ENCODE assay signal across 1 cellular context in the genomic region with DNA sequence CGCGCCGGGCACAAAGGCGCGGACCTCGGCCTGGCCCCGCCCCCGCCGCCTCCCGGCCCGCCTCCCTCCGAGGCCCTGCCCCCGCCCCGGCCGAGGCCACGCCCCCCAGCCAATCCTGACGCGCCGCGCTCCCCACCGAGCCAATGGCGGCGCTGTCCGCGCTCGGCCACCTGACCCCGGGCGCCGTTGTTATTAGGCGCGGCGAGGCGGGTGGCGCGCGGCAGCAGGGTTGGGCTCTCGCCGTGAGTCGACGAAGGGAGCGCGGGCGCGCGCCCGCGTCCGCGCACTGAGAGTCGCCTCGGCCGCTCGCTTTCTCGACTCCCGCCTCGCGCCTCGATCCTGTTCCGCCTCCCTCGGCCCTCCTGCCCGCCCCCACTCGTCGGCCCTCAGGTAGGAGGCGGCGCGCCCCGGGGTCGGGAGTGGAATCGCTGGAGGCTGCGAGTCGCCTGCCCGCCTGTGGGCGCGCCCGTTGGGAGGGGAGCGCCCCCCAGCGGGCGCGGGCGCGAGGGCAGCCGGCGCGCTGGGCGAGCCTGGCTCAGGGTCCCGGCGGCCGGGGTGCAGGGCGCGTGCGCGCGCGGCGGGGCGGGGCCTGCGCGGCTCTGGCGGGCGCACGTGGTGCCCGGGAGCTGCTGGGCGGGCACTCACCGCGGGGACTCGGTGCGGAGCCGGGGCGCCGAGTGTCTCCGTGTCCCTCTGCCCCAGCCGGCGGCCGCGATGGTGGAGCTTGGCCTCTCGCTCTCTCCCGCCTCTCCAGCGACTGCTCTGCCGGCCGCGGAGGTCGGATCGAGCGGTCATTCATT.
A peak's percentile ranks its signal among the peaks of the same experiment; 100 is the strongest.
TF ChIP-seq lines count a peak whose summit lies in the region.

No MANE protein-coding gene starts in this region.

TF ChIP-seq in K562, 482 proteins besides CTCF, POLR2A, EP300 and RAD21 (continued from another document and continues in another):
- TF ChIP-seq, protein P1, sequence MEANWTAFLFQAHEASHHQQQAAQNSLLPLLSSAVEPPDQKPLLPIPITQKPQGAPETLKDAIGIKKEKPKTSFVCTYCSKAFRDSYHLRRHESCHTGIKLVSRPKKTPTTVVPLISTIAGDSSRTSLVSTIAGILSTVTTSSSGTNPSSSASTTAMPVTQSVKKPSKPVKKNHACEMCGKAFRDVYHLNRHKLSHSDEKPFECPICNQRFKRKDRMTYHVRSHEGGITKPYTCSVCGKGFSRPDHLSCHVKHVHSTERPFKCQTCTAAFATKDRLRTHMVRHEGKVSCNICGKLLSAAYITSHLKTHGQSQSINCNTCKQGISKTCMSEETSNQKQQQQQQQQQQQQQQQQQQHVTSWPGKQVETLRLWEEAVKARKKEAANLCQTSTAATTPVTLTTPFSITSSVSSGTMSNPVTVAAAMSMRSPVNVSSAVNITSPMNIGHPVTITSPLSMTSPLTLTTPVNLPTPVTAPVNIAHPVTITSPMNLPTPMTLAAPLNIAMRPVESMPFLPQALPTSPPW (CRISPR knock-in tag; IDR thresholded peaks at IDR 0.05) = peak; percentile 57
- TF ChIP-seq POLR2AphosphoS2 (IDR thresholded peaks at IDR 0.05; ENCODE audit: low read length) = no peak
- TF ChIP-seq SRSF3 (IDR thresholded peaks at IDR 0.05; ENCODE audit: insufficient read depth, low read length) = no peak
- no peak for TF ChIP-seq STAT6 (CRISPR knock-in tag; IDR thresholded peaks at IDR 0.05)
- TF ChIP-seq BCOR (IDR thresholded peaks at IDR 0.05) = no peak
- peak; percentile 83; the same call in 1 of the 2 replicates for TF ChIP-seq DMBX1 (CRISPR knock-in tag; IDR thresholded peaks at IDR 0.05; ENCODE audit: borderline replicate concordance)
- peak; percentile 41 for TF ChIP-seq RBFOX2 (IDR thresholded peaks at IDR 0.05; ENCODE audit: low read depth, low read length)
- peak; percentile 38; the same call in 1 of the 2 replicates for TF ChIP-seq ESRRA (IDR thresholded peaks at IDR 0.05; ENCODE audit: borderline replicate concordance, low read depth)
- no peak for TF ChIP-seq NCOA2 (IDR thresholded peaks at IDR 0.05; ENCODE audit: partially characterized antibody in 2 of 2)
- no peak for TF ChIP-seq ADNP (tag; IDR thresholded peaks at IDR 0.05)
- no peak for TF ChIP-seq EZH2 (IDR thresholded peaks at IDR 0.05; ENCODE audit: borderline replicate concordance, low read depth, low read length)
- TF ChIP-seq CHD4 (IDR thresholded peaks at IDR 0.05; ENCODE audit: insufficient read depth, insufficient replicate concordance, low read depth, low read length, poor library complexity, severe bottlenecking) = no peak
- peak; percentile 88 for TF ChIP-seq L3MBTL2 (IDR thresholded peaks at IDR 0.05)
- TF ChIP-seq ZNF232 (CRISPR knock-in tag; IDR thresholded peaks at IDR 0.05) = no peak
- TF ChIP-seq RHOXF2B (CRISPR knock-in tag; conservative IDR thresholded peaks at IDR 0.05) = no peak
- no peak for TF ChIP-seq ZNF133 (CRISPR knock-in tag; IDR thresholded peaks at IDR 0.05)
- no peak for TF ChIP-seq BRD4 (IDR thresholded peaks at IDR 0.05)
- no peak for TF ChIP-seq ZKSCAN8 (CRISPR knock-in tag; IDR thresholded peaks at IDR 0.05)
- no peak for TF ChIP-seq SREBF2 (CRISPR knock-in tag; IDR thresholded peaks at IDR 0.05)
- no peak for TF ChIP-seq ZNF699 (CRISPR knock-in tag; IDR thresholded peaks at IDR 0.05; ENCODE audit: insufficient replicate concordance)
- no peak for TF ChIP-seq NCOR1 (IDR thresholded peaks at IDR 0.05)
- no peak for TF ChIP-seq MCM5 (IDR thresholded peaks at IDR 0.05; ENCODE audit: low read depth)
- TF ChIP-seq ZNF197 (CRISPR knock-in tag; IDR thresholded peaks at IDR 0.05; ENCODE audit: low read depth) = peak; percentile 80
- TF ChIP-seq SRSF1 (IDR thresholded peaks at IDR 0.05; ENCODE audit: low read depth, low read length) = no peak
- no peak for TF ChIP-seq ZNF3 (CRISPR knock-in tag; IDR thresholded peaks at IDR 0.05)
- no peak for TF ChIP-seq ZNF76 (CRISPR knock-in tag; IDR thresholded peaks at IDR 0.05; ENCODE audit: borderline replicate concordance)
- TF ChIP-seq, protein P2, sequence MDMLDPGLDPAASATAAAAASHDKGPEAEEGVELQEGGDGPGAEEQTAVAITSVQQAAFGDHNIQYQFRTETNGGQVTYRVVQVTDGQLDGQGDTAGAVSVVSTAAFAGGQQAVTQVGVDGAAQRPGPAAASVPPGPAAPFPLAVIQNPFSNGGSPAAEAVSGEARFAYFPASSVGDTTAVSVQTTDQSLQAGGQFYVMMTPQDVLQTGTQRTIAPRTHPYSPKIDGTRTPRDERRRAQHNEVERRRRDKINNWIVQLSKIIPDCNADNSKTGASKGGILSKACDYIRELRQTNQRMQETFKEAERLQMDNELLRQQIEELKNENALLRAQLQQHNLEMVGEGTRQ (CRISPR knock-in tag; IDR thresholded peaks at IDR 0.05) = peak; percentile 78
- no peak for TF ChIP-seq ZBTB43 (CRISPR knock-in tag; IDR thresholded peaks at IDR 0.05)
- no peak for TF ChIP-seq SOX6 (IDR thresholded peaks at IDR 0.05)
- TF ChIP-seq KAT8 (IDR thresholded peaks at IDR 0.05; ENCODE audit: low read depth) = no peak
- TF ChIP-seq ZNF589 (CRISPR knock-in tag; IDR thresholded peaks at IDR 0.05; ENCODE audit: low read depth) = peak; percentile 58; the same call in 1 of the 2 replicates
- peak; percentile 16 for TF ChIP-seq HMGN3 (IDR thresholded peaks at IDR 0.05; ENCODE audit: borderline replicate concordance, extremely low read depth, insufficient read length, low read depth, low read length)
- TF ChIP-seq SP2 (IDR thresholded peaks at IDR 0.05; ENCODE audit: extremely low read depth, low read depth, low read length, poor library complexity, severe bottlenecking) = peak; percentile 18
- TF ChIP-seq, protein P3, sequence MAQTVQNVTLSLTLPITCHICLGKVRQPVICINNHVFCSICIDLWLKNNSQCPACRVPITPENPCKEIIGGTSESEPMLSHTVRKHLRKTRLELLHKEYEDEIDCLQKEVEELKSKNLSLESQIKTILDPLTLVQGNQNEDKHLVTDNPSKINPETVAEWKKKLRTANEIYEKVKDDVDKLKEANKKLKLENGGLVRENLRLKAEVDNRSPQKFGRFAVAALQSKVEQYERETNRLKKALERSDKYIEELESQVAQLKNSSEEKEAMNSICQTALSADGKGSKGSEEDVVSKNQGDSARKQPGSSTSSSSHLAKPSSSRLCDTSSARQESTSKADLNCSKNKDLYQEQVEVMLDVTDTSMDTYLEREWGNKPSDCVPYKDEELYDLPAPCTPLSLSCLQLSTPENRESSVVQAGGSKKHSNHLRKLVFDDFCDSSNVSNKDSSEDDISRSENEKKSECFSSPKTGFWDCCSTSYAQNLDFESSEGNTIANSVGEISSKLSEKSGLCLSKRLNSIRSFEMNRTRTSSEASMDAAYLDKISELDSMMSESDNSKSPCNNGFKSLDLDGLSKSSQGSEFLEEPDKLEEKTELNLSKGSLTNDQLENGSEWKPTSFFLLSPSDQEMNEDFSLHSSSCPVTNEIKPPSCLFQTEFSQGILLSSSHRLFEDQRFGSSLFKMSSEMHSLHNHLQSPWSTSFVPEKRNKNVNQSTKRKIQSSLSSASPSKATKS (CRISPR knock-in tag; IDR thresholded peaks at IDR 0.05) = no peak
- TF ChIP-seq NFE2L1 (tag; IDR thresholded peaks at IDR 0.05; ENCODE audit: borderline replicate concordance, low read depth) = no peak
- TF ChIP-seq ZNF79 (CRISPR knock-in tag; IDR thresholded peaks at IDR 0.05; ENCODE audit: low read depth) = no peak
- TF ChIP-seq EWSR1 (IDR thresholded peaks at IDR 0.05; ENCODE audit: borderline replicate concordance, low read depth, partially characterized antibody) = no peak
- TF ChIP-seq MTA3 (IDR thresholded peaks at IDR 0.05; ENCODE audit: borderline replicate concordance) = peak; percentile 50; the same call in 1 of the 2 replicates
- no peak for TF ChIP-seq HMG20B (CRISPR knock-in tag; IDR thresholded peaks at IDR 0.05)
- no peak for TF ChIP-seq TAF1 (IDR thresholded peaks at IDR 0.05; ENCODE audit: control insufficient read depth, extremely low read depth, insufficient read depth, low read length, severe bottlenecking)
- TF ChIP-seq ZNF830 (CRISPR knock-in tag; IDR thresholded peaks at IDR 0.05) = no peak
- TF ChIP-seq MLLT1 (IDR thresholded peaks at IDR 0.05) = no peak
- peak in 1 of 2 experiments; percentile 69; a peak in 1 of 4 replicates for TF ChIP-seq ZNF639 (CRISPR knock-in tag; conservative IDR thresholded peaks at IDR 0.05 in 1 of 2, IDR thresholded peaks at IDR 0.05 in 1 of 2)
- no peak for TF ChIP-seq CREB5 (CRISPR knock-in tag; IDR thresholded peaks at IDR 0.05)
- no peak for TF ChIP-seq MBD2 (IDR thresholded peaks at IDR 0.05; ENCODE audit: borderline replicate concordance, low read depth)
- TF ChIP-seq SAP30 (IDR thresholded peaks at IDR 0.05; ENCODE audit: borderline replicate concordance, insufficient read depth, low read depth, low read length, poor library complexity, severe bottlenecking) = no peak
- no peak for TF ChIP-seq CHD2 (IDR thresholded peaks at IDR 0.05; ENCODE audit: low read depth, low read length)
- TF ChIP-seq, protein P4, sequence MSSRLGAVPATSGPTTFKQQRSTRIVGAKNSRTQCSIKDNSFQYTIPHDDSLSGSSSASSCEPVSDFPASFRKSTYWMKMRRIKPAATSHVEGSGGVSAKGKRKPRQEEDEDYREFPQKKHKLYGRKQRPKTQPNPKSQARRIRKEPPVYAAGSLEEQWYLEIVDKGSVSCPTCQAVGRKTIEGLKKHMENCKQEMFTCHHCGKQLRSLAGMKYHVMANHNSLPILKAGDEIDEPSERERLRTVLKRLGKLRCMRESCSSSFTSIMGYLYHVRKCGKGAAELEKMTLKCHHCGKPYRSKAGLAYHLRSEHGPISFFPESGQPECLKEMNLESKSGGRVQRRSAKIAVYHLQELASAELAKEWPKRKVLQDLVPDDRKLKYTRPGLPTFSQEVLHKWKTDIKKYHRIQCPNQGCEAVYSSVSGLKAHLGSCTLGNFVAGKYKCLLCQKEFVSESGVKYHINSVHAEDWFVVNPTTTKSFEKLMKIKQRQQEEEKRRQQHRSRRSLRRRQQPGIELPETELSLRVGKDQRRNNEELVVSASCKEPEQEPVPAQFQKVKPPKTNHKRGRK (tag; IDR thresholded peaks at IDR 0.05) = no peak
